ENCODE assay signal across 13 cellular contexts in the genomic region with DNA sequence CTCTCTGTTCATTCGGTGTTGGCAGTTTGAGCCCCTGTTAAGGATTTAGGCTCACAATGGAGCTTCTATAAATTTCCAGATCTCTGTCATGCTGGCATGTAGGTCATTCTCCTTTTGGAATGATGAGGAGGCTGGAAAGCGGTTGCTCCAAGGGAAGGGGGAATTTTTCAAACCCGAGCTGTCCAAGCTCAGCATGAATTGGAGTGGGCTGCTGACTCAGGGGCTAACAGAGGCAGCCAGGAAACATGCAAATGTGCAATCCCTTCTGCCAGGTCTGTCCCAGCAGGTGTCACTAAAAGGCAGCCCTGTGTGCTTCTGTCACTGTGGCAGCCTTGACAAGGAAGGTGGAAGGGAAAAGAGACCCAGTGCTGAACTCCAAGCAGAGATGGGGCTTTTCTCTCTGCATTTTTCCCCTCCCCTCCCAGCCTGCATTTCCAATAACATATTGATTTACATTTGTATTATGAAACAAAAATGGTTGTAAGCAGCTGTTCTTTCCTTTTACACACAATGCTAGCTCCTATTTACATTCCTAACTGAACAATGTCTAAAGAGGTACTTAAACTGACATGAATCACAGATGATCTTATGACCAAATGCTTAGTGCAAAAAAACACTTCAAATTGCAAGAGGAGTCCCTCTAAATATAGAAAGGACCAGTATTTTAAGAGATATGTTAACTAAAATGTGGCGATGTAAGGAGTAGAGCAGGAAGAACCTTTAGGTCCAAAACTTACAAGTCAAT.
DNase-seq lines count a peak whose midpoint lies in the region; ATAC-seq and TF ChIP-seq lines count a peak whose summit lies in the region.
"Had no signal": no experiment of that assay in that cellular context is flagged by ENCODE, and none has a peak within 500 bp of the region (broad histone marks: within the 10 kb centered on the region; RNA-seq: fewer than 3 reads in every experiment).

No MANE protein-coding gene starts in this region.

- no peak overlapping the region for H3K9ac ChIP-seq in HUES48 (ENCODE audit: low read depth, low read length)
- no peak overlapping the region for H3K9ac ChIP-seq in mesendoderm (ENCODE audit: low read length)
- H3K9ac ChIP-seq: KMS-11 had no signal

- H3K9me3 ChIP-seq in Caco-2 = peaks cover 6% of the 10 kb centered on the region; the same call in 1 of the 2 replicates
- H3K9me3 ChIP-seq in HUES48 (ENCODE audit: control insufficient read depth, insufficient read depth, low read length) = no peaks in the 10 kb centered on the region
- H3K9me3 ChIP-seq: pancreas had no signal

- no peak overlapping the region for H3K56ac ChIP-seq in mesendoderm (ENCODE audit: low read length)

- POLR2A ChIA-PET in Caco-2 (lab: Charles Lee) = no interaction called here

- no peaks in the 10 kb centered on the region for H3K4me1 Mint-ChIP-seq in Caco-2 (ENCODE audit: low read depth, unreplicated experiment)

- DNase-seq in Caco-2 (peak; percentile 58 to 59), RKO (ENCODE audit: low spot score) (peak; percentile 12), mesendoderm (peak; percentile 82), dermis blood vessel endothelial cell (no peak), OCI-M2 (lab: John Stamatoyannopoulos, UW; ENCODE audit: unreplicated experiment) (no peak)
- DNase-seq in stimulated activated naive CD4-positive, alpha-beta T cell (lab: John Stamatoyannopoulos, UW) = no peak
- DNase-seq: T-helper 2 cell had no signal

- no peak overlapping the region for H4K5ac ChIP-seq in mesendoderm (ENCODE audit: low read length)

- no TSS peak for BruUV-seq in Caco-2 (replicated peaks; lab: Mats Ljungman, UMichigan)

- peak; percentile 44 to 54 for TF ChIP-seq CTCF in Caco-2 (IDR thresholded peaks at IDR 0.05; ENCODE audit: insufficient read depth in 1 of 2, low read depth in 1 of 2, low read length in 1 of 2, severe bottlenecking in 1 of 2, unreplicated experiment in 1 of 2)

- H2BK5ac ChIP-seq in mesendoderm (ENCODE audit: low read length) = no peak overlapping the region

- peaks cover 2% of the 10 kb centered on the region for H3K27me3 Mint-ChIP-seq in Caco-2 (ENCODE audit: insufficient read depth, unreplicated experiment)
- H3K27me3 Mint-ChIP-seq: activated naive CD4-positive, alpha-beta T cell treated with anti-CD3 and anti-CD28 coated beads, Interleukin-2, amount 50 U/mL, for 24 hours had no signal

- intact Hi-C loops in Caco-2 (cut with micrococcal nuclease; ENCODE audit: unreplicated experiment) = no loop called here

- peaks cover 5% of the 10 kb centered on the region for H3K9me3 Mint-ChIP-seq in Caco-2 (ENCODE audit: unreplicated experiment)
- H3K9me3 Mint-ChIP-seq: activated naive CD4-positive, alpha-beta T cell treated with anti-CD3 and anti-CD28 coated beads, Interleukin-2, amount 50 U/mL, for 24 hours had no signal

- no peak overlapping the region for H2BK15ac ChIP-seq in mesendoderm (replicated peaks; ENCODE audit: low read depth)

- no peak overlapping the region for H3K18ac ChIP-seq in mesendoderm (ENCODE audit: low read length)

- no peak overlapping the region for H2BK120ac ChIP-seq in mesendoderm (ENCODE audit: low read depth, low read length)

- ATAC-seq in HG03175 (IDR thresholded peaks at IDR 0.05; ENCODE audit: unreplicated experiment) = no peak
- ATAC-seq: HCT116 had no signal

- CTCF ChIA-PET in Caco-2 (lab: Charles Lee) = interaction anchor here (1.3 kb wide), 1 partner anchor 148 kb away, joined by 4 read pairs; no protein-coding TSS in a partner anchor

- no peak overlapping the region for H3K4me3 ChIP-seq in Caco-2 (ENCODE audit: low read depth, low read length)
- no peak overlapping the region for H3K4me3 ChIP-seq in HUES48 (ENCODE audit: low read depth, low read length)
- no peak overlapping the region for H3K4me3 ChIP-seq in mesendoderm (ENCODE audit: low read length)
- H3K4me3 ChIP-seq: pancreas had no signal

- no peaks in the 10 kb centered on the region for H3K79me2 ChIP-seq in mesendoderm (ENCODE audit: control insufficient read depth, insufficient read depth, low read length)

- H3K27me3 ChIP-seq in Caco-2 (replicated peaks; ENCODE audit: control insufficient read depth, insufficient read depth, low read length) (no peaks in the 10 kb centered on the region), HUES48 (ENCODE audit: control insufficient read depth, insufficient read depth, low read length) (no peaks in the 10 kb centered on the region), mesendoderm (ENCODE audit: insufficient read depth, low read length, poor library complexity) (no peaks in the 10 kb centered on the region)
- H3K27me3 ChIP-seq: pancreas had no signal

- no peak overlapping the region for H2AK5ac ChIP-seq in mesendoderm (ENCODE audit: low read length)

- no peak overlapping the region for H3K4me3 Mint-ChIP-seq in Caco-2 (ENCODE audit: unreplicated experiment)
- H3K4me3 Mint-ChIP-seq: activated naive CD4-positive, alpha-beta T cell treated with anti-CD3 and anti-CD28 coated beads, Interleukin-2, amount 50 U/mL, for 24 hours had no signal

- H3K4me2 ChIP-seq in mesendoderm (ENCODE audit: low read length) = no peak overlapping the region
- H3K4me2 ChIP-seq: KMS-11 had no signal

- peak overlapping the region; percentile 50 for H3K27ac ChIP-seq in HUES48 (ENCODE audit: low read depth, low read length)
- H3K27ac ChIP-seq in mesendoderm (ENCODE audit: low read depth, low read length) = no peak overlapping the region
- H3K27ac ChIP-seq: KMS-11, pancreas had no signal

- H3K4me1 ChIP-seq in Caco-2 (no peaks in the 10 kb centered on the region), HUES48 (ENCODE audit: control insufficient read depth, insufficient read depth, low read length) (peaks cover 15% of the 10 kb centered on the region), mesendoderm (ENCODE audit: control insufficient read depth, low read depth, low read length) (no peaks in the 10 kb centered on the region)
- H3K4me1 ChIP-seq: pancreas had no signal

- no peak overlapping the region for H3K4ac ChIP-seq in mesendoderm (ENCODE audit: low read depth, low read length)

- no CpG with 5 or more reads among the region's 4 CpGs for WGBS in mesendoderm (ENCODE audit: extremely low coverage, insufficient coverage, low lambda C conversion rate)

- no peaks in the 10 kb centered on the region for H3K36me3 Mint-ChIP-seq in Caco-2 (ENCODE audit: insufficient read depth, unreplicated experiment)
- H3K36me3 Mint-ChIP-seq: activated naive CD4-positive, alpha-beta T cell treated with anti-CD3 and anti-CD28 coated beads, Interleukin-2, amount 50 U/mL, for 24 hours had no signal

- no peak overlapping the region for H3K27ac Mint-ChIP-seq in Caco-2 (ENCODE audit: unreplicated experiment)
- H3K27ac Mint-ChIP-seq: activated naive CD4-positive, alpha-beta T cell treated with anti-CD3 and anti-CD28 coated beads, Interleukin-2, amount 50 U/mL, for 24 hours had no signal

- no peak overlapping the region for H4K8ac ChIP-seq in mesendoderm (ENCODE audit: low read depth, low read length)

- H3K79me1 ChIP-seq in mesendoderm (ENCODE audit: low read length) = no peaks in the 10 kb centered on the region

- H3K23ac ChIP-seq in mesendoderm (ENCODE audit: low read length) = no peak overlapping the region

- H3K36me3 ChIP-seq in Caco-2 (ENCODE audit: control insufficient read depth, insufficient read depth, low read length) (no peaks in the 10 kb centered on the region), HUES48 (ENCODE audit: control insufficient read depth, insufficient read depth, low read length) (no peaks in the 10 kb centered on the region), mesendoderm (ENCODE audit: control insufficient read depth, insufficient read depth, low read length) (no peaks in the 10 kb centered on the region)
- H3K36me3 ChIP-seq: pancreas had no signal

Comparison
In these comparisons a context has a peak if more than half of its experiments do, and no peak if none do; other contexts are left out.
1. DNase-seq: peak in Caco-2 (2 of 2), RKO (single experiment) and mesendoderm (single experiment); none in stimulated activated naive CD4-positive, alpha-beta T cell (0 of 6), dermis blood vessel endothelial cell (single experiment) and OCI-M2 (single experiment).